9 cellular contexts compared by ENCODE assay signal in genomic region chr9:127770905-127771569, GRCh38. TPM values are rescaled to one million over a fixed set of nuclear protein-coding genes. Genes with fewer than 3 reads are reported as not detected.
DNase-seq lines count a peak whose midpoint lies in the region; ATAC-seq and TF ChIP-seq lines count a peak whose summit lies in the region.
"Had no signal": no experiment of that assay in that cellular context is flagged by ENCODE, and none has a peak within 500 bp of the region (broad histone marks: within the 10 kb centered on the region; RNA-seq: fewer than 3 reads in every experiment).

No MANE protein-coding gene starts in this region.

- H3K4me3 Mint-ChIP-seq in CD4-positive, alpha-beta T cell = peak overlapping the region; percentile 90

- peak overlapping the region; percentile 90 for H3K27ac ChIP-seq in CD4-positive, alpha-beta T cell (ENCODE audit: low read depth, low read length)

- peaks cover 69% of the 10 kb centered on the region for H3K4me1 Mint-ChIP-seq in CD4-positive, alpha-beta T cell (ENCODE audit: low read depth)

- H3K9me3 Mint-ChIP-seq in CD4-positive, alpha-beta T cell = no peaks in the 10 kb centered on the region

- no peaks in the 10 kb centered on the region for H3K27me3 Mint-ChIP-seq in CD4-positive, alpha-beta T cell

- CTCF ChIA-PET in CD4-positive, alpha-beta T cell (lab: Charles Lee) = interaction anchor here (0.6 to 4.6 kb wide), 7 partner anchors 11 to 139 kb away, joined by 4 to 24 read pairs (median 6); partner anchors contain the start of genes CDK9 and TOR2A

- POLR2A ChIA-PET in CD4-positive, alpha-beta T cell (lab: Charles Lee) = interaction anchor here (0.7 to 3.8 kb wide), 21 partner anchors 8 to 358 kb away, joined by 3 to 45 read pairs (median 3); partner anchors contain the start of genes CDK9, LRSAM1, PTRH1 and RPL12

- H3K9me3 ChIP-seq in CD4-positive, alpha-beta T cell (ENCODE audit: control insufficient read depth, low read length) = no peaks in the 10 kb centered on the region

- intact Hi-C loops in CD4-positive, alpha-beta T cell (cut with DNase I, micrococcal nuclease) = loop anchor here (1.0 kb wide), 4 partner anchors 12 to 202 kb away; partner anchors contain the start of gene TOR2A (in 2 of the 2)

- peaks cover 66% of the 10 kb centered on the region for H3K36me3 Mint-ChIP-seq in CD4-positive, alpha-beta T cell (ENCODE audit: low read depth)

- ATAC-seq in CD4-positive, alpha-beta T cell (ENCODE audit: poor library complexity) = peak; percentile 80
- ATAC-seq in GM19455 (IDR thresholded peaks at IDR 0.05; ENCODE audit: unreplicated experiment) = peak; percentile 83

- TF ChIP-seq CTCF in CD4-positive, alpha-beta T cell (IDR thresholded peaks at IDR 0.05) = no peak

- H3K27me3 ChIP-seq in CD4-positive, alpha-beta T cell (ENCODE audit: control insufficient read depth, insufficient read depth, low read length) = no peaks in the 10 kb centered on the region

- peak overlapping the region; percentile 97 for H3K27ac Mint-ChIP-seq in CD4-positive, alpha-beta T cell

- peak; percentile 87 to 98 (median 94) for DNase-seq in CD4-positive, alpha-beta T cell
- DNase-seq in HK-2 (ENCODE audit: unreplicated experiment) (peak; percentile 99), NCI-H82 (lab: John Stamatoyannopoulos, UW) (peak; percentile 98), lung microvascular endothelial cell (ENCODE audit: low read depth in 2 of 2) (peak; percentile 100)
- peak; percentile 80 to 90 for DNase-seq in activated CD8-positive, alpha-beta memory T cell treated with anti-CD3 and anti-CD28 coated beads for 1 hour (ENCODE audit: extremely low read depth in 1 of 2, low read depth in 1 of 2)
- peak; percentile 88 for DNase-seq in effector CD8-positive, alpha-beta T cell (lab: John Stamatoyannopoulos, UW)
- peak; percentile 91 to 98 (median 93) for DNase-seq in stimulated activated CD4-positive, alpha-beta T cell treated with anti-CD3 and anti-CD28 coated beads, TNF-alpha, amount 100 ng/mL, for 24 hours (ENCODE audit: low read depth in 3 of 3)

RNA-seq across cellular contexts. Expression of gene SH2D3C, which starts 7.4 kb away (rescaled TPM):
- 10 to 100 TPM; 10.9 to 11.8 TPM for total RNA-seq in CD4-positive, alpha-beta T cell
- total RNA-seq in lung microvascular endothelial cell = 56.2 and 72.6 TPM in 2 replicates

RNA-seq across cellular contexts. Expression of gene CDK9, which starts 14.8 kb away (rescaled TPM):
- total RNA-seq in CD4-positive, alpha-beta T cell = 100 to 1,000 TPM; 117 to 121 TPM
- 57.1 and 70.0 TPM in 2 replicates for total RNA-seq in lung microvascular endothelial cell

RNA-seq across cellular contexts. Expression of gene FPGS, which starts 31.6 kb away (rescaled TPM):
- 10 to 100 TPM; 58.0 to 66.6 TPM for total RNA-seq in CD4-positive, alpha-beta T cell
- total RNA-seq in lung microvascular endothelial cell = 39.7 and 51.0 TPM in 2 replicates

RNA-seq across cellular contexts. Expression of gene TOR2A, which starts 35.9 kb away (rescaled TPM):
- total RNA-seq in CD4-positive, alpha-beta T cell = 1 to 10 TPM; 7.6 to 8.2 TPM
- total RNA-seq in lung microvascular endothelial cell = 4.8 TPM in 2 replicates

RNA-seq across cellular contexts. Expression of gene TTC16, which starts 55.2 kb away (rescaled TPM):
- total RNA-seq in CD4-positive, alpha-beta T cell = 1 to 10 TPM; 1.6 to 2.1 TPM
- not detected in 2 replicates for total RNA-seq in lung microvascular endothelial cell
- total RNA-seq: glomerular endothelial cell had no signal

Comparison
In these comparisons a context has a peak if more than half of its experiments do, and no peak if none do; other contexts are left out.
1. Peak in every context shown above with its lines: DNase-seq, ATAC-seq and H3K27ac ChIP-seq.